In the genomic region with DNA sequence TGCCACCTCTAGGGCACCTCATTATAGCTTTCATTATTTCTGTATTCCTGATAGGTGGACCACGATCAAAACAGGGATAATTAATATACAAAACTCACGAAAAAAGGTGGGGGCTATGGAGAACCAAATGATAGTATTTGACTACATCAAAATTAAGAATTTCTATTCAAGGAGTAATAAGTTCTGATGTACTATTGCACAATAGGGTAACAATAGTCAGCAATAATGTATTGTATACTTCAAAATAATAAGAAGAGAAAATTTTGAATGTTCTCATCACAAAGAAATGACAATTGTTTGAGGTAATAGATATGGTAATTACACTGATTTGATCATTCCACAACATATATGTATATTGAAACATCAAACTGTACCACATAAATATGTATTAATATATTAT, we compare ENCODE assay signal across 32 cellular contexts.
"Had no signal": no experiment of that assay in that cellular context is flagged by ENCODE, and none has a peak within 500 bp of the region (broad histone marks: within the 10 kb centered on the region; RNA-seq: fewer than 3 reads in every experiment).

No MANE protein-coding gene starts in this region.

- H3K9me3 ChIP-seq: ascending aorta had no signal

- H3K4me3 ChIP-seq: ascending aorta, cardiac muscle cell had no signal

- H3K27ac ChIP-seq: ascending aorta, cardiac muscle cell, WERI-Rb-1 had no signal

- H3K4me1 ChIP-seq: ascending aorta had no signal

- H3K36me3 ChIP-seq: ascending aorta, cardiac muscle cell, WERI-Rb-1 had no signal

- FAIRE-seq: bronchial epithelial cell, TTC549 had no signal

- H3K27me3 ChIP-seq: ascending aorta, cardiac muscle cell had no signal

- DNase-seq: activated CD4-positive, alpha-beta memory T cell treated with anti-CD3 and anti-CD28 coated beads, Interleukin-2, amount 10 ng/mL, durations not matched to agents 7 days and 5 days; activated CD4-positive, alpha-beta T cell treated with anti-CD3 and anti-CD28 coated beads for 1 hour; activated CD4-positive, alpha-beta T cell treated with anti-CD3 and anti-CD28 coated beads for 36 hours; activated CD4-positive, alpha-beta T cell treated with anti-CD3 and anti-CD28 coated beads for 48 hours; activated CD4-positive, alpha-beta T cell treated with anti-CD3 and anti-CD28 coated beads, Interleukin-2, amount 10 ng/mL, durations not matched to agents 7 days and 5 days; activated CD4-positive, alpha-beta T cell treated with anti-CD3 and anti-CD28 coated beads, Interleukin-2, amount 50 U/mL, for 48 hours; activated CD4-positive, CD25-positive, alpha-beta regulatory T cell; activated CD8-positive, alpha-beta memory T cell treated with anti-CD3 and anti-CD28 coated beads for 24 hours; activated CD8-positive, alpha-beta memory T cell treated with anti-CD3 and anti-CD28 coated beads, Interleukin-2, amount 10 ng/mL, durations not matched to agents 7 days and 5 days; activated CD8-positive, alpha-beta memory T cell treated with anti-CD3 and anti-CD28 coated beads, Interleukin-2, amount 50 U/mL, for 48 hours; activated CD8-positive, alpha-beta T cell treated with anti-CD3 and anti-CD28 coated beads, Interleukin-2, amount 10 ng/mL, durations not matched to agents 7 days and 5 days; activated effector memory CD4-positive, alpha-beta T cell treated with Interleukin-2 at 50 U/mL for 16 hours; activated gamma-delta T cell; activated naive CD4-positive, alpha-beta T cell treated with anti-CD3 and anti-CD28 coated beads, Interleukin-2, amount 10 ng/mL, durations not matched to agents 7 days and 5 days; activated naive CD4-positive, alpha-beta T cell treated with Interleukin-2 at 50 U/mL for 16 hours; activated naive CD8-positive, alpha-beta T cell treated with anti-CD3 and anti-CD28 coated beads, Interleukin-2, amount 10 ng/mL, durations not matched to agents 7 days and 5 days; activated naive CD8-positive, alpha-beta T cell treated with anti-CD3 and anti-CD28 coated beads, Interleukin-2, amount 50 U/mL, for 24 hours; activated T-cell treated with anti-CD3 and anti-CD28 coated beads, Interleukin-2, amount 50 U/mL, for 24 hours; activated T-cell treated with anti-CD3 and anti-CD28 coated beads, Interleukin-2, amount 50 U/mL, for 48 hours; amygdala; anterior cingulate cortex; cerebellar nuclear complex; T-cell; T-helper 17 cell; T1000; WERI-Rb-1 had no signal

- ATAC-seq: activated CD4-positive, alpha-beta T cell treated with anti-CD3 and anti-CD28 coated beads for 36 hours; activated CD4-positive, CD25-positive, alpha-beta regulatory T cell treated with anti-CD3 and anti-CD28 coated beads, Interleukin-2, amount 50 U/mL, for 24 hours; activated CD8-positive, alpha-beta memory T cell treated with anti-CD3 and anti-CD28 coated beads, Interleukin-2, amount 10 ng/mL, durations not matched to agents 7 days and 5 days; activated CD8-positive, alpha-beta T cell treated with anti-CD3 and anti-CD28 coated beads, Interleukin-2, amount 10 ng/mL, durations not matched to agents 7 days and 5 days; activated naive CD8-positive, alpha-beta T cell treated with anti-CD3 and anti-CD28 coated beads, Interleukin-2, amount 50 U/mL, for 24 hours; T-cell; T-helper 17 cell; WTC11 had no signal
